In the genomic region with DNA sequence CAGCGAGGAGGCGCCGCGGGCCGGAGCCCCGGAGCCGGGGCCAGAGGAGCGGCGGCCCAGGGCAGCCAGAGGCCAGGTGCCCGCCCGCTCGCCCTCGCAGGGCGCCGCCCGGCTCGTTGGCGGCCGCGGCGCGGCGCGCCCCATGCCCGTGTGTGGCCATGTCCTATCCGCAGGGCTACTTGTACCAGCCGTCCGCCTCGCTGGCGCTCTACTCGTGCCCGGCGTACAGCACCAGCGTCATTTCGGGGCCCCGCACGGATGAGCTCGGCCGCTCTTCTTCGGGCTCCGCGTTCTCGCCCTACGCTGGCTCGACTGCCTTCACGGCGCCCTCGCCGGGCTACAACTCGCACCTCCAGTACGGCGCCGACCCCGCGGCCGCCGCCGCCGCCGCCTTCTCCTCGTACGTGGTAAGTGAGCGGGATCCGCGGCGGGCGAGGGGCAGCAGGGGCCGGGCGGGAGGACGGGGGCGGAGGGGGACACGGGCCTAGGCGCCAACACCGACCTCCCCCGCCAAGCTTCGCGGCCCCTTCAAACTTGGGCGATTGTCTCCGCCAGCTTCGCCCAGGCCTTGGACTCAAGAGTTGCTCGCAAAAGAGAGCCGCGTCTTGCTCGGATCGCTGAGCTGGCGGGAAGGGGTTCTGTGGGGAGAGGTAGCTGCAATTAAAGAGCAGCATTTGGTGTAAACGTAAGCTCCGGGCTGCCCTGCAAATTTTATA, we compare ENCODE assay signal across 1 cellular context.
TF ChIP-seq lines count a peak whose summit lies in the region.

No MANE protein-coding gene starts in this region.

TF ChIP-seq in HepG2, 621 proteins besides CTCF, POLR2A, EP300 and RAD21 (continued from another document):
- TF ChIP-seq, protein P1, sequence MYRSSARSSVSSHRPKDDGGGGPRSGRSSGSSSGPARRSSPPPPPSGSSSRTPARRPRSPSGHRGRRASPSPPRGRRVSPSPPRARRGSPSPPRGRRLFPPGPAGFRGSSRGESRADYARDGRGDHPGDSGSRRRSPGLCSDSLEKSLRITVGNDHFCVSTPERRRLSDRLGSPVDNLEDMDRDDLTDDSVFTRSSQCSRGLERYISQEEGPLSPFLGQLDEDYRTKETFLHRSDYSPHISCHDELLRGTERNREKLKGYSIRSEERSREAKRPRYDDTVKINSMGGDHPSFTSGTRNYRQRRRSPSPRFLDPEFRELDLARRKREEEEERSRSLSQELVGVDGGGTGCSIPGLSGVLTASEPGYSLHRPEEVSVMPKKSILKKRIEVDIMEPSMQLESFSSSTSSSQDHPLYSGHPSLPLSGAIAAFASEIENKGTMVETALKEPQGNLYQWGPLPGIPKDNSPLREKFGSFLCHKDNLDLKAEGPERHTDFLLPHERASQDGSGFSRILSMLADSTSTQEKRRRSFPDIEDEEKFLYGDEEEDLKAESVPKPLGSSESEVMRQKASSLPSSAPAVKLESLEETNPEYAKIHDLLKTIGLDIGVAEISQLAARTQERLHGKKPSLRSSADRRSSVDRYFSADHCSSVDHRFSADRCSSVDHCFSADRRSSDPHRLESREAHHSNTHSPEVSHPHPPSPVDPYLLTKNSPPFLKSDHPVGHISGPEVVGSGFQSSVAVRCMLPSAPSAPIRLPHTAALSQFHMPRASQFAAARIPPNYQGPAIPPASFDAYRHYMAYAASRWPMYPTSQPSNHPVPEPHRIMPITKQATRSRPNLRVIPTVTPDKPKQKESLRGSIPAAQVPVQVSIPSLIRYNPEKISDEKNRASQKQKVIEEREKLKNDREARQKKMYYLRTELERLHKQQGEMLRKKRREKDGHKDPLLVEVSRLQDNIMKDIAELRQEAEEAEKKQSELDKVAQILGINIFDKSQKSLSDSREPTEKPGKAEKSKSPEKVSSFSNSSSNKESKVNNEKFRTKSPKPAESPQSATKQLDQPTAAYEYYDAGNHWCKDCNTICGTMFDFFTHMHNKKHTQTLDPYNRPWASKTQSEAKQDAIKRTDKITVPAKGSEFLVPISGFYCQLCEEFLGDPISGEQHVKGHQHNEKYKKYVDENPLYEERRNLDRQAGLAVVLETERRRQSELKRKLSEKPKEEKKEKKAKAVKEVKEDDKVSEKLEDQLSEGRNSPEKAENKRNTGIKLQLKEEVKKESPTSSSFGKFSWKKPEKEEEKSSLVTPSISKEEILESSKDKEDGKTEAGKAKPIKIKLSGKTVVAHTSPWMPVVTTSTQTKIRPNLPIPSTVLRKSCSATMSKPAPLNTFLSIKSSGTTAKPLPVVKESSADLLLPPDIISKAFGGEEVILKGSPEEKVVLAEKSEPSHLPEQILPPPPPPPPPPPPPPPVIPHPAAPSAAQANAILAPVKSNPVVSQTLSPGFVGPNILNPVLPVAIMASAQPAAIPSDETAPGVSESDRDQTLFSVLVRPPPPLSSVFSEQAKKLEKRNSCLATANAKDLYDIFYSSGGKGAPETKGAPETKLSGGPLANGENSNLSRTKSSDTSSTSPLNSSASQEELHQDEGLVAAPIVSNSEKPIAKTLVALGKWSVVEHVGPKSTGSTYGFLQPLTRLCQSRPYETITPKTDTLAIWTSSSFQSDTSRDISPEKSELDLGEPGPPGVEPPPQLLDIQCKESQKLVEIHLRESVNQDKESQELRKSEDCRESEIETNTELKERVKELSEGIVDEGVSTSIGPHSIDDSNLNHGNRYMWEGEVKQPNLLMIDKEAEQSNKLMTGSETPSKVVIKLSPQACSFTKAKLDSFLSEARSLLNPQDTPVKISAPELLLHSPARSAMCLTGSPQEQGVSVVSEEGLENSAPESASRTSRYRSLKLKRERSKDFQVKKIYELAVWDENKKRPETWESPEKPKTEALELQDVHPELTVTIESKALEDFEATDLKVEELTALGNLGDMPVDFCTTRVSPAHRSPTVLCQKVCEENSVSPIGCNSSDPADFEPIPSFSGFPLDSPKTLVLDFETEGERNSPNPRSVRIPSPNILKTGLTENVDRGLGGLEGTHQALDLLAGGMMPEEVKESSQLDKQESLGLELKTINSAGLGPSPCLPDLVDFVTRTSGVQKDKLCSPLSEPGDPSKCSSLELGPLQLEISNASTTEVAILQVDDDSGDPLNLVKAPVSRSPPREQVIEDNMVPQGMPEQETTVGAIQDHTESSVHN (CRISPR knock-in tag; IDR thresholded peaks at IDR 0.05) = no peak
